19 cellular contexts compared by ENCODE assay signal in the genomic region with DNA sequence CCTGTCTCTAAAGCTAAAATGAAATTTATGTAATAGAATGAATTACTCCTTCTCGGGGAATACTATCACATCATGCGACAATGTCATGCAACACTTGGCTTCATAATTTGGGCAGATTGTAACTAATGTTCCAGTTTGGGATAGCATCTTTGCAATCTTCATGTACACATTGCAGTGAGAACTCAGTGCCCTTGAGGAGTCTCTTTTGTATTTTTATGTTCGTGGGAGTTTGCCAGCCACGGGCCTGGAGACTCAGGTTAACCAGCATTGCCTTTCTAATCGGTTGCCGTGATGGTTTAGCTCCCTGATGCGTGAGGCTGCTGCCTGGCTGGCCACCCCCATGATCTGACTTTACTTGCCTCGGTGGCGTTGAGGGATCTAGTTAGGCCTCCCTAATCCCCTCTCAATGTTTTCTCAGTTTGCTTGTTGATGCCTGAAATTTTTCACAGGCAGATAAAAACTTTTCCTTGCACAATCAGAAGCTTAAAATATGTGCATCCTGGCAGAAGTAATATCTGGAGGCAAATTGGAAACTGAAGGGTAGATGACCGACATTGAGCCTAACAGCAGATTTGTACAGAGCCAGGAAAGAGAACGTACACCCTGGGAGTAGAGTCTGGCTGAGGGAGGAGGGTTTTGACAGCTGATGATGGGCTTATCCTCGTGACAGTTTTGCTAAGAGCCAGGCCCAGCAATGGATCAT. TPM values are rescaled to one million over a fixed set of nuclear protein-coding genes. Genes with fewer than 3 reads are reported as not detected.
A peak's percentile ranks its signal among the peaks of the same experiment; 100 is the strongest.
DNase-seq lines count a peak whose midpoint lies in the region; ATAC-seq, FAIRE-seq and TF ChIP-seq lines count a peak whose summit lies in the region.
"Had no signal": no experiment of that assay in that cellular context is flagged by ENCODE, and none has a peak within 500 bp of the region (broad histone marks: within the 10 kb centered on the region; RNA-seq: fewer than 3 reads in every experiment).

No MANE protein-coding gene starts in this region.

- no peaks in the 10 kb centered on the region for H3K79me2 ChIP-seq in smooth muscle cell (ENCODE audit: low read depth)

- ATAC-seq in IMR-90 (ENCODE audit: low read depth) (no peak), right cardiac atrium (no peak)
- ATAC-seq: HCT116 had no signal

- no peak overlapping the region for H3K4me2 ChIP-seq in IMR-90 (ENCODE audit: low read depth, low read length)
- peak overlapping the region; percentile 43 for H3K4me2 ChIP-seq in smooth muscle cell

- H3K9me3 ChIP-seq in IMR-90 (ENCODE audit: control insufficient read depth, insufficient read depth, low read length) (no peaks in the 10 kb centered on the region), right cardiac atrium (ENCODE audit: control insufficient read depth, low read length) (no peaks in the 10 kb centered on the region), smooth muscle cell (replicated peaks; ENCODE audit: low read depth) (no peaks in the 10 kb centered on the region), stomach (no peaks in the 10 kb centered on the region)

- no peak overlapping the region for H2BK15ac ChIP-seq in IMR-90 (ENCODE audit: low read depth, low read length)

- no peak overlapping the region for H3K56ac ChIP-seq in IMR-90 (ENCODE audit: extremely low read depth, insufficient read depth, low read length)

- peaks cover 9% of the 10 kb centered on the region; the same call in 1 of the 2 replicates for H4K20me1 ChIP-seq in IMR-90 (ENCODE audit: insufficient read depth, low read length)
- H4K20me1 ChIP-seq in smooth muscle cell (ENCODE audit: low read depth) = no peaks in the 10 kb centered on the region

- no peak overlapping the region for H4K91ac ChIP-seq in IMR-90 (ENCODE audit: insufficient read depth, low read depth, low read length)

- H3K4me1 ChIP-seq in IMR-90 (ENCODE audit: control insufficient read depth, insufficient read depth, low read length) = peaks cover 18% of the 10 kb centered on the region
- peaks cover 12% of the 10 kb centered on the region for H3K4me1 ChIP-seq in right cardiac atrium (ENCODE audit: control insufficient read depth, insufficient read depth, low read length)
- peaks cover 21% of the 10 kb centered on the region for H3K4me1 ChIP-seq in smooth muscle cell (ENCODE audit: low read depth)
- peaks cover 45 to 81% (median 60%) of the 10 kb centered on the region in 4 donors for H3K4me1 ChIP-seq in stomach

- no peak overlapping the region for H2BK120ac ChIP-seq in IMR-90 (ENCODE audit: low read depth, low read length)

- H3K4me3 Mint-ChIP-seq in endothelial cell (ENCODE audit: unreplicated experiment) = no peak overlapping the region
- H3K4me3 Mint-ChIP-seq: B cell had no signal

- dilution Hi-C loops in IMR-90 (cut with HindIII; ENCODE audit: low sequenced_read_pairs, unreplicated experiment) = no loop called here

- in situ Hi-C loops in IMR-90 (cut with MboI; ENCODE audit: low sequenced_read_pairs) = no loop called here

- H3K4me1 Mint-ChIP-seq in endothelial cell (ENCODE audit: unreplicated experiment) = peaks cover 8% of the 10 kb centered on the region

- no peak overlapping the region for H3K27ac ChIP-seq in IMR-90 (ENCODE audit: insufficient read depth, low read length)
- H3K27ac ChIP-seq in right cardiac atrium (ENCODE audit: low read length) = peak overlapping the region; percentile 89
- H3K27ac ChIP-seq in smooth muscle cell (ENCODE audit: low read depth) = no peak overlapping the region
- H3K27ac ChIP-seq in stomach = no peak overlapping the region
- H3K27ac ChIP-seq: RWPE1 had no signal

- peaks cover 3% of the 10 kb centered on the region for H3K9me3 Mint-ChIP-seq in endothelial cell (ENCODE audit: unreplicated experiment)
- H3K9me3 Mint-ChIP-seq: CD4-positive, alpha-beta T cell; IgD-negative memory B cell had no signal

- no peaks in the 10 kb centered on the region for H3K36me3 Mint-ChIP-seq in endothelial cell (ENCODE audit: low read depth, unreplicated experiment)
- H3K36me3 Mint-ChIP-seq: IgD-negative memory B cell had no signal

- H3K23ac ChIP-seq in IMR-90 (ENCODE audit: low read depth, low read length) = no peak overlapping the region

- peaks cover 5% of the 10 kb centered on the region; the same call in 1 of the 2 replicates for H3K9me1 ChIP-seq in IMR-90 (ENCODE audit: insufficient read depth, low read length)

- peaks cover 6% of the 10 kb centered on the region for H3F3A ChIP-seq in smooth muscle cell (ENCODE audit: low read depth)

- H3K4me3 ChIP-seq in IMR-90 (ENCODE audit: insufficient read depth, low read depth, low read length) (no peak overlapping the region), right cardiac atrium (ENCODE audit: low read length) (no peak overlapping the region), smooth muscle cell (no peak overlapping the region), stomach (no peak overlapping the region)

- no peak overlapping the region for H2AK9ac ChIP-seq in IMR-90 (replicated peaks; ENCODE audit: low read depth, low read length, poor library complexity)

- TF ChIP-seq CTCF in IMR-90 (conservative IDR thresholded peaks at IDR 0.05; ENCODE audit: low read depth, low read length) (no peak), smooth muscle cell (IDR thresholded peaks at IDR 0.05; ENCODE audit: borderline replicate concordance, insufficient read depth, poor library complexity, severe bottlenecking) (no peak), endothelial cell (IDR thresholded peaks at IDR 0.05; ENCODE audit: unreplicated experiment) (no peak), stomach (IDR thresholded peaks at IDR 0.05) (no peak)

- 0 out of 2 replicates have a peak overlapping the region, but pooled peaks have one; percentile 4 for H2AK5ac ChIP-seq in IMR-90 (ENCODE audit: low read depth, low read length)

- H2BK20ac ChIP-seq in IMR-90 (ENCODE audit: low read depth, low read length) = no peak overlapping the region

- peaks cover 7% of the 10 kb centered on the region for H3K27me3 Mint-ChIP-seq in endothelial cell (ENCODE audit: unreplicated experiment)

- no peaks in the 10 kb centered on the region for H3K36me3 ChIP-seq in IMR-90 (ENCODE audit: control insufficient read depth, insufficient read depth, low read length)
- H3K36me3 ChIP-seq in smooth muscle cell (ENCODE audit: low read depth) = no peaks in the 10 kb centered on the region
- H3K36me3 ChIP-seq in stomach = peaks cover 0 to 6% (median 0%) of the 10 kb centered on the region in 4 donors

- no peak overlapping the region for H3K14ac ChIP-seq in IMR-90 (replicated peaks; ENCODE audit: low read depth, low read length)

- BruUV-seq in IMR-90 (replicated peaks; lab: Mats Ljungman, UMichigan) = no TSS peak

- H4K8ac ChIP-seq in IMR-90 (ENCODE audit: low read depth in 2 of 2, low read length in 2 of 2) = no peak overlapping the region

- CTCF ChIA-PET in IMR-90 (lab: Yijun Ruan, JAX) = interaction anchor here (0.6 to 1.5 kb wide), 2 partner anchors 37 to 42 kb away, joined by 3 read pairs; no protein-coding TSS in a partner anchor

- no peak overlapping the region for H3K27ac Mint-ChIP-seq in endothelial cell (ENCODE audit: unreplicated experiment)
- H3K27ac Mint-ChIP-seq: B cell; CD4-positive, alpha-beta T cell; IgD-negative memory B cell had no signal

- H4K5ac ChIP-seq in IMR-90 (ENCODE audit: low read depth, low read length) = no peak overlapping the region

- no peak for TF ChIP-seq POLR2A in IMR-90 (IDR thresholded peaks at IDR 0.05; ENCODE audit: low read depth, low read length)
- TF ChIP-seq POLR2A in stomach (IDR thresholded peaks at IDR 0.05) = no peak

- no peak overlapping the region for H3K18ac ChIP-seq in IMR-90 (ENCODE audit: low read depth, low read length)

- no peaks in the 10 kb centered on the region for H3K79me1 ChIP-seq in IMR-90 (ENCODE audit: low read depth in 1 of 2, low read length in 2 of 2)

- TF ChIP-seq RAD21 in IMR-90 (IDR thresholded peaks at IDR 0.05; ENCODE audit: low read length) = no peak

- DNase-seq in IMR-90 (no peak), amniotic epithelial cell (ENCODE audit: low read depth) (peak; percentile 51), right cardiac atrium (no peak), smooth muscle cell (lab: John Stamatoyannopoulos, UW; ENCODE audit: unreplicated experiment) (no peak), endothelial cell (ENCODE audit: low spot score) (no peak), stomach (no peak), frontal cortex (ENCODE audit: low spot score in 2 of 2) (no peak)
- DNase-seq: CD4-positive, alpha-beta T cell; DMS79 treated with DMSO at 0.1 percent for 48 hours; GDM1; NCI-H1436 treated with DMSO at 0.1 percent for 48 hours; NCI-H2081; NCI-H524 treated with DMSO at 0.1 percent for 48 hours had no signal

- H2BK5ac ChIP-seq in IMR-90 (ENCODE audit: low read depth, low read length, poor library complexity, severe bottlenecking) = no peak overlapping the region

- H2AFZ ChIP-seq in IMR-90 (replicated peaks; ENCODE audit: low read length, poor library complexity) (no peak overlapping the region), smooth muscle cell (ENCODE audit: low read depth) (no peak overlapping the region)

- no peak overlapping the region for H3K9ac ChIP-seq in IMR-90 (ENCODE audit: low read depth, low read length)
- H3K9ac ChIP-seq in smooth muscle cell (ENCODE audit: low read depth) = no peak overlapping the region

- POLR2A ChIA-PET in IMR-90 (lab: Charles Lee; ENCODE audit: unreplicated experiment) = no interaction called here

- no peak for TF ChIP-seq EP300 in stomach (IDR thresholded peaks at IDR 0.05)

- FAIRE-seq in frontal cortex (lab: Jason Lieb, UNC) = no peak
- FAIRE-seq: GM19239 had no signal

- no peaks in the 10 kb centered on the region for H3K27me3 ChIP-seq in IMR-90 (ENCODE audit: control insufficient read depth, insufficient read depth, low read length)
- no peaks in the 10 kb centered on the region for H3K27me3 ChIP-seq in right cardiac atrium (ENCODE audit: control insufficient read depth, insufficient read depth)
- no peaks in the 10 kb centered on the region for H3K27me3 ChIP-seq in smooth muscle cell (ENCODE audit: low read depth)
- H3K27me3 ChIP-seq in stomach = no peaks in the 10 kb centered on the region

- H3K4ac ChIP-seq in IMR-90 (ENCODE audit: low read depth, low read length) = no peak overlapping the region

- WGBS in IMR-90 (ENCODE audit: extremely low coverage in 2 of 2, insufficient read length in 1 of 2), 2 experiments = 94% methylated on average over 10 of the region's 12 CpGs; no CpG with 5 or more reads in 1 of the 2 experiments
- 67% methylated on average over 12 of the region's 12 CpGs for WGBS in right cardiac atrium
- 52% methylated on average over 12 of the region's 12 CpGs for WGBS in smooth muscle cell (ENCODE audit: low lambda C conversion rate)
- WGBS in stomach, 5 donors = 86 to 92% (median 87%) methylated on average over 9 to 12 of the region's 12 CpGs

- intact Hi-C loops in IMR-90 (cut with micrococcal nuclease) = no loop called here
- intact Hi-C loops in right cardiac atrium (cut with DNase I) = no loop called here
- intact Hi-C loops in stomach (cut with DNase I; ENCODE audit: low total_unique reads) = no loop called here

RNA-seq across cellular contexts. Expression of a gene that starts 2.4 kb away (rescaled TPM):
- total RNA-seq in IMR-90 (2012; rRNA removed) (6.3 and 6.7 TPM in 2 replicates), right cardiac atrium (10 to 100 TPM; 68.2 to 80.6 (median 72.0) TPM), smooth muscle cell (1.3 TPM in 1 of 2 replicates, not detected in the other), endothelial cell (ENCODE audit: unreplicated experiment) (1.8 TPM), stomach (10 to 100 TPM in 3 of 5 donors, 1 to 10 TPM in 2; 9.8 to 32.7 (median 11.9) TPM), frontal cortex (2.4 TPM)
- polyA plus RNA-seq in IMR-90 (2012; rRNA removed) (7.0 and 8.6 TPM in 2 replicates), right cardiac atrium (123 TPM), smooth muscle cell (0.74 and 2.6 TPM in 2 replicates), stomach (10 to 100 TPM; 24.5 to 46.3 (median 30.1) TPM)
- 7.0 and 10.0 TPM in 2 replicates for polyA plus RNA-seq in IMR-90 (2012; cell fraction: cytosol; rRNA removed)
- polyA plus RNA-seq in IMR-90 (2012; cell fraction: nucleus; rRNA removed; ENCODE audit: low replicate concordance) = 3.7 and 5.9 TPM in 2 replicates
- total RNA-seq: B cell, OCI-LY7 had no signal
